15 cellular contexts compared by ENCODE assay signal in the genomic region with DNA sequence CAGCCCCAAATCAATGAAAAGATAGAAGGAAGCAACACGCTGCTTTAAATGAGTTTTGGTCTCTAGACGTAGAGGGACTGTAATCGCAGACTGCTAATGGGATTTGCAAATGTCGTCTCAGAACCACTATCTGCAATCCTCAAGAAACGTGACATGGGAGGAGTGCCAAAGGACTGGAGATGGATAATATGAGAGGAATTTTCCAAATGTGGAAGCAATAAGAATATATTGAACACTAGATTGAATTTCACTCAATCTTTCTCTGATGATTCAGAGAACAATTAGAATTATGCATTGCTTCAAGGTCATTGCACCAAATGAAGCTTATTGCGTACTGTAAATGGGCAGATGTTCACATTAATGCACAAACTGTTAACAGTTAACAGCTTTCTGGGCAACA.
DNase-seq lines count a peak whose midpoint lies in the region; ATAC-seq and TF ChIP-seq lines count a peak whose summit lies in the region.
"Had no signal": no experiment of that assay in that cellular context is flagged by ENCODE, and none has a peak within 500 bp of the region (broad histone marks: within the 10 kb centered on the region; RNA-seq: fewer than 3 reads in every experiment).

No MANE protein-coding gene starts in this region.

- no peak for ATAC-seq in GM18505 (IDR thresholded peaks at IDR 0.05; ENCODE audit: unreplicated experiment)
- ATAC-seq in GM21381 (IDR thresholded peaks at IDR 0.05; ENCODE audit: unreplicated experiment): no peak
- ATAC-seq: K562 had no signal

- TF ChIP-seq POLR2A in GM18505 (IDR thresholded peaks at IDR 0.05; ENCODE audit: borderline replicate concordance, extremely low read depth, insufficient read depth, insufficient read length): no peak

- H3K23ac ChIP-seq in mesendoderm (ENCODE audit: low read length): no peak overlapping the region

- H3K27me3 ChIP-seq in adipocyte (replicated peaks; ENCODE audit: control insufficient read depth, insufficient read depth, low read length): peaks cover 2% of the 10 kb centered on the region
- no peaks in the 10 kb centered on the region for H3K27me3 ChIP-seq in mesendoderm (ENCODE audit: insufficient read depth, low read length, poor library complexity)
- H3K27me3 ChIP-seq: BLaER1 had no signal

- no peaks in the 10 kb centered on the region for H3K9me3 ChIP-seq in adipocyte (ENCODE audit: control insufficient read depth, low read length)
- H3K9me3 ChIP-seq: BLaER1 had no signal

- WGBS in mesendoderm (ENCODE audit: extremely low coverage, insufficient coverage, low lambda C conversion rate): no CpG with 5 or more reads among the region's 6 CpGs

- H3K79me1 ChIP-seq in mesendoderm (ENCODE audit: low read length): no peaks in the 10 kb centered on the region

- DNase-seq in AG10803 (ENCODE audit: low read depth) (peak; percentile 57), NCI-H446 treated with DMSO at 0.1 percent for 48 hours (lab: John Stamatoyannopoulos, UW) (peak; percentile 31), adipocyte (ENCODE audit: low read depth) (peak; percentile 9), mesendoderm (no peak), mucosa of gallbladder (ENCODE audit: low spot score) (no peak)
- DNase-seq: CD4-positive, alpha-beta memory T cell; DMS53; DND-41; EL; H9; IMR-90 had no signal

- no peaks in the 10 kb centered on the region for H3K79me2 ChIP-seq in mesendoderm (ENCODE audit: control insufficient read depth, insufficient read depth, low read length)

- H3K56ac ChIP-seq in mesendoderm (ENCODE audit: low read length): no peak overlapping the region

- no peak overlapping the region for H3K4me2 ChIP-seq in mesendoderm (ENCODE audit: low read length)
- H3K4me2 ChIP-seq: BLaER1 had no signal

- H3K4me3 ChIP-seq in AG10803 (ENCODE audit: low read length): no peak overlapping the region
- no peak overlapping the region for H3K4me3 ChIP-seq in adipocyte (ENCODE audit: low read length)
- H3K4me3 ChIP-seq in mesendoderm (ENCODE audit: low read length): no peak overlapping the region
- H3K4me3 ChIP-seq: BLaER1, K562 had no signal

- H3K4ac ChIP-seq in mesendoderm (ENCODE audit: low read depth, low read length): no peak overlapping the region

- no peak overlapping the region for H4K5ac ChIP-seq in mesendoderm (ENCODE audit: low read length)

- no peak overlapping the region for H4K8ac ChIP-seq in mesendoderm (ENCODE audit: low read depth, low read length)

- H2BK15ac ChIP-seq in mesendoderm (replicated peaks; ENCODE audit: low read depth): no peak overlapping the region

- no peak overlapping the region for H2BK120ac ChIP-seq in mesendoderm (ENCODE audit: low read depth, low read length)

- peak overlapping the region; percentile 11 for H3K18ac ChIP-seq in mesendoderm (ENCODE audit: low read length)

- no peak overlapping the region for H3K27ac ChIP-seq in mesendoderm (ENCODE audit: low read depth, low read length)
- H3K27ac ChIP-seq: BLaER1 had no signal

- peaks cover 37% of the 10 kb centered on the region for H3K4me1 ChIP-seq in adipocyte (ENCODE audit: control insufficient read depth, insufficient read depth, low read length)
- H3K4me1 ChIP-seq in mesendoderm (ENCODE audit: control insufficient read depth, low read depth, low read length): peaks cover 10% of the 10 kb centered on the region
- H3K4me1 ChIP-seq: BLaER1 had no signal

- H2AK5ac ChIP-seq in mesendoderm (ENCODE audit: low read length): no peak overlapping the region

- H3K9ac ChIP-seq in adipocyte (ENCODE audit: low read length) (no peak overlapping the region), mesendoderm (ENCODE audit: low read length) (no peak overlapping the region)
- H3K9ac ChIP-seq: BLaER1 had no signal

- no peak overlapping the region for H2BK5ac ChIP-seq in mesendoderm (ENCODE audit: low read length)

- TF ChIP-seq CTCF in AG10803 (conservative IDR thresholded peaks at IDR 0.05; ENCODE audit: low read length): no peak

- H3K36me3 ChIP-seq in adipocyte (ENCODE audit: control insufficient read depth, insufficient read depth, low read length, severe bottlenecking) (no peaks in the 10 kb centered on the region), mesendoderm (ENCODE audit: control insufficient read depth, insufficient read depth, low read length) (no peaks in the 10 kb centered on the region)
- H3K36me3 ChIP-seq: BLaER1 had no signal

Comparison
In these comparisons a context has a peak if more than half of its experiments do, and no peak if none do; other contexts are left out.
1. DNase-seq: peak in AG10803 (single experiment), NCI-H446 treated with DMSO at 0.1 percent for 48 hours (single experiment) and adipocyte (single experiment); none in mesendoderm (single experiment) and mucosa of gallbladder (single experiment).